ENCODE assay signal across 25 cellular contexts in genomic region chr18:7349181-7349837, GRCh38.
A peak's percentile ranks its signal among the peaks of the same experiment; 100 is the strongest.
DNase-seq lines count a peak whose midpoint lies in the region; ATAC-seq, FAIRE-seq and TF ChIP-seq lines count a peak whose summit lies in the region.
"Had no signal": no experiment of that assay in that cellular context is flagged by ENCODE, and none has a peak within 500 bp of the region (broad histone marks: within the 10 kb centered on the region; RNA-seq: fewer than 3 reads in every experiment).

No MANE protein-coding gene starts in this region.

- DNase-seq in D721Med (ENCODE audit: insufficient read length, low spot score) (no peak), NB4 (ENCODE audit: low read depth) (peak; percentile 7), fibroblast of pulmonary artery (ENCODE audit: low read depth) (peak; percentile 8), upper lobe of right lung (no peak), NCI-H69 (lab: John Stamatoyannopoulos, UW) (no peak), colonic mucosa (no peak)
- DNase-seq: CD4-positive, alpha-beta T cell; COR-L47; DMS 273 treated with DMSO at 0.1 percent for 48 hours; HFFc6; NCI-H1092 treated with DMSO at 0.1 percent for 48 hours; NCI-H1436 treated with DMSO at 0.1 percent for 48 hours; NCI-H1930; NCI-H510A; NCI-H748 treated with DMSO at 0.1 percent for 48 hours; OCI-M1 had no signal

- no peak for TF ChIP-seq POLR2A in NB4 (IDR thresholded peaks at IDR 0.05; ENCODE audit: extremely low read depth, insufficient read length)

- no peak for FAIRE-seq in D721Med (lab: Jason Lieb, UNC)
- FAIRE-seq: GM12892, GM19239, H54, HepG2, K562 had no signal

- H3K27ac ChIP-seq in upper lobe of right lung = no peak overlapping the region
- no peak overlapping the region for H3K27ac ChIP-seq in colonic mucosa
- H3K27ac ChIP-seq: HL-60, SJSA1 had no signal

- ATAC-seq in upper lobe of right lung (peak; percentile 44), GM19328 (IDR thresholded peaks at IDR 0.05; ENCODE audit: unreplicated experiment) (no peak)
- ATAC-seq: HepG2, K562, Right ventricle myocardium inferior had no signal

- H3K9ac ChIP-seq in colonic mucosa (ENCODE audit: low read depth in 2 of 2, low read length in 2 of 2) = no peak overlapping the region

- no peaks in the 10 kb centered on the region for H3K27me3 ChIP-seq in upper lobe of right lung
- no peaks in the 10 kb centered on the region for H3K27me3 ChIP-seq in colonic mucosa
- H3K27me3 ChIP-seq: SJSA1 had no signal

- peak; percentile 3 for TF ChIP-seq CTCF in D721Med (IDR thresholded peaks at IDR 0.05; ENCODE audit: insufficient read depth, missing control alignments)
- no peak for TF ChIP-seq CTCF in NB4 (IDR thresholded peaks at IDR 0.05; ENCODE audit: low read depth, low read length)
- TF ChIP-seq CTCF in fibroblast of pulmonary artery (IDR thresholded peaks at IDR 0.05; ENCODE audit: low read length, missing control alignments) = no peak
- TF ChIP-seq CTCF in upper lobe of right lung (IDR thresholded peaks at IDR 0.05) = no peak
- no peak for TF ChIP-seq CTCF in colonic mucosa (IDR thresholded peaks at IDR 0.05)

- H3K4me3 ChIP-seq in NB4 (ENCODE audit: low read depth, low read length) (no peak overlapping the region), fibroblast of pulmonary artery (replicated peaks; ENCODE audit: low read depth, low read length) (no peak overlapping the region), upper lobe of right lung (no peak overlapping the region), colonic mucosa (no peak overlapping the region)
- H3K4me3 ChIP-seq: K562, SJSA1 had no signal

- H3K9me3 ChIP-seq in upper lobe of right lung (no peaks in the 10 kb centered on the region), colonic mucosa (no peaks in the 10 kb centered on the region)
- H3K9me3 ChIP-seq: SJSA1 had no signal

- intact Hi-C loops in upper lobe of right lung (cut with DNase I) = no loop called here
- intact Hi-C loops in colonic mucosa (cut with DNase I) = no loop called here

- H3K36me3 ChIP-seq in upper lobe of right lung (no peaks in the 10 kb centered on the region), colonic mucosa (no peaks in the 10 kb centered on the region)
- H3K36me3 ChIP-seq: SJSA1 had no signal

- H3K4me1 ChIP-seq in upper lobe of right lung (no peaks in the 10 kb centered on the region), colonic mucosa (no peaks in the 10 kb centered on the region)
- H3K4me1 ChIP-seq: SJSA1 had no signal

Comparison
In these comparisons a context has a peak if more than half of its experiments do, and no peak if none do; other contexts are left out.
1. DNase-seq: peak in NB4 (single experiment) and fibroblast of pulmonary artery (single experiment); none in D721Med (single experiment), upper lobe of right lung (single experiment), NCI-H69 (single experiment) and colonic mucosa (single experiment).